1 cellular context compared by ENCODE assay signal in genomic region chr17:39653662-39654331, GRCh38.
TF ChIP-seq lines count a peak whose summit lies in the region.

No MANE protein-coding gene starts in this region.

TF ChIP-seq in HepG2, 621 proteins besides CTCF, POLR2A, EP300 and RAD21 (continued from another document and continues in another):
- TF ChIP-seq ZNF276 (CRISPR knock-in tag; IDR thresholded peaks at IDR 0.05; ENCODE audit: low read depth), result no peak
- no peak for TF ChIP-seq ZNF724P (CRISPR knock-in tag; IDR thresholded peaks at IDR 0.05; ENCODE audit: borderline replicate concordance)
- TF ChIP-seq, protein P1, sequence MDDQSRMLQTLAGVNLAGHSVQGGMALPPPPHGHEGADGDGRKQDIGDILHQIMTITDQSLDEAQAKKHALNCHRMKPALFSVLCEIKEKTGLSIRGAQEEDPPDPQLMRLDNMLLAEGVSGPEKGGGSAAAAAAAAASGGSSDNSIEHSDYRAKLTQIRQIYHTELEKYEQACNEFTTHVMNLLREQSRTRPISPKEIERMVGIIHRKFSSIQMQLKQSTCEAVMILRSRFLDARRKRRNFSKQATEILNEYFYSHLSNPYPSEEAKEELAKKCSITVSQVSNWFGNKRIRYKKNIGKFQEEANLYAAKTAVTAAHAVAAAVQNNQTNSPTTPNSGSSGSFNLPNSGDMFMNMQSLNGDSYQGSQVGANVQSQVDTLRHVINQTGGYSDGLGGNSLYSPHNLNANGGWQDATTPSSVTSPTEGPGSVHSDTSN (CRISPR knock-in tag; IDR thresholded peaks at IDR 0.05; ENCODE audit: borderline replicate concordance), result no peak
- no peak for TF ChIP-seq ZMAT5 (CRISPR knock-in tag; IDR thresholded peaks at IDR 0.05; ENCODE audit: borderline replicate concordance, low read depth)
- TF ChIP-seq PAX8 (CRISPR knock-in tag; IDR thresholded peaks at IDR 0.05; ENCODE audit: borderline replicate concordance), result no peak
- TF ChIP-seq, protein P2, sequence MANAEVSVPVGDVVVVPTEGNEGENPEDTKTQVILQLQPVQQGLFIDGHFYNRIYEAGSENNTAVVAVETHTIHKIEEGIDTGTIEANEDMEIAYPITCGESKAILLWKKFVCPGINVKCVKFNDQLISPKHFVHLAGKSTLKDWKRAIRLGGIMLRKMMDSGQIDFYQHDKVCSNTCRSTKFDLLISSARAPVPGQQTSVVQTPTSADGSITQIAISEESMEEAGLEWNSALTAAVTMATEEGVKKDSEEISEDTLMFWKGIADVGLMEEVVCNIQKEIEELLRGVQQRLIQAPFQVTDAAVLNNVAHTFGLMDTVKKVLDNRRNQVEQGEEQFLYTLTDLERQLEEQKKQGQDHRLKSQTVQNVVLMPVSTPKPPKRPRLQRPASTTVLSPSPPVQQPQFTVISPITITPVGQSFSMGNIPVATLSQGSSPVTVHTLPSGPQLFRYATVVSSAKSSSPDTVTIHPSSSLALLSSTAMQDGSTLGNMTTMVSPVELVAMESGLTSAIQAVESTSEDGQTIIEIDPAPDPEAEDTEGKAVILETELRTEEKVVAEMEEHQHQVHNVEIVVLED (CRISPR knock-in tag; IDR thresholded peaks at IDR 0.05; ENCODE audit: borderline replicate concordance), result no peak
- no peak for TF ChIP-seq SNAPC5 (CRISPR knock-in tag; IDR thresholded peaks at IDR 0.05; ENCODE audit: borderline replicate concordance)
- no peak for TF ChIP-seq MATR3 (CRISPR knock-in tag; IDR thresholded peaks at IDR 0.05)
- TF ChIP-seq, protein P3, sequence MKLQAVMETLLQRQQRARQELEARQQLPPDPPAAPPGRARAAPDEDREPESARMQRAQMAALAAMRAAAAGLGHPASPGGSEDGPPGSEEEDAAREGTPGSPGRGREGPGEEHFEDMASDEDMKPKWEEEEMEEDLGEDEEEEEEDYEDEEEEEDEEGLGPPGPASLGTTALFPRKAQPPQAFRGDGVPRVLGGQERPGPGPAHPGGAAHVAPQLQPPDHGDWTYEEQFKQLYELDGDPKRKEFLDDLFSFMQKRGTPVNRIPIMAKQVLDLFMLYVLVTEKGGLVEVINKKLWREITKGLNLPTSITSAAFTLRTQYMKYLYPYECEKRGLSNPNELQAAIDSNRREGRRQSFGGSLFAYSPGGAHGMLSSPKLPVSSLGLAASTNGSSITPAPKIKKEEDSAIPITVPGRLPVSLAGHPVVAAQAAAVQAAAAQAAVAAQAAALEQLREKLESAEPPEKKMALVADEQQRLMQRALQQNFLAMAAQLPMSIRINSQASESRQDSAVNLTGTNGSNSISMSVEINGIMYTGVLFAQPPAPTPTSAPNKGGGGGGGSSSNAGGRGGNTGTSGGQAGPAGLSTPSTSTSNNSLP (IDR thresholded peaks at IDR 0.05; ENCODE audit: low read depth, low read length), result no peak
- TF ChIP-seq ZNF331 (CRISPR knock-in tag; IDR thresholded peaks at IDR 0.05), result peak; percentile 59; the same call in 1 of the 2 replicates
- no peak for TF ChIP-seq HOXA5 (CRISPR knock-in tag; IDR thresholded peaks at IDR 0.05)
- TF ChIP-seq, protein P4, sequence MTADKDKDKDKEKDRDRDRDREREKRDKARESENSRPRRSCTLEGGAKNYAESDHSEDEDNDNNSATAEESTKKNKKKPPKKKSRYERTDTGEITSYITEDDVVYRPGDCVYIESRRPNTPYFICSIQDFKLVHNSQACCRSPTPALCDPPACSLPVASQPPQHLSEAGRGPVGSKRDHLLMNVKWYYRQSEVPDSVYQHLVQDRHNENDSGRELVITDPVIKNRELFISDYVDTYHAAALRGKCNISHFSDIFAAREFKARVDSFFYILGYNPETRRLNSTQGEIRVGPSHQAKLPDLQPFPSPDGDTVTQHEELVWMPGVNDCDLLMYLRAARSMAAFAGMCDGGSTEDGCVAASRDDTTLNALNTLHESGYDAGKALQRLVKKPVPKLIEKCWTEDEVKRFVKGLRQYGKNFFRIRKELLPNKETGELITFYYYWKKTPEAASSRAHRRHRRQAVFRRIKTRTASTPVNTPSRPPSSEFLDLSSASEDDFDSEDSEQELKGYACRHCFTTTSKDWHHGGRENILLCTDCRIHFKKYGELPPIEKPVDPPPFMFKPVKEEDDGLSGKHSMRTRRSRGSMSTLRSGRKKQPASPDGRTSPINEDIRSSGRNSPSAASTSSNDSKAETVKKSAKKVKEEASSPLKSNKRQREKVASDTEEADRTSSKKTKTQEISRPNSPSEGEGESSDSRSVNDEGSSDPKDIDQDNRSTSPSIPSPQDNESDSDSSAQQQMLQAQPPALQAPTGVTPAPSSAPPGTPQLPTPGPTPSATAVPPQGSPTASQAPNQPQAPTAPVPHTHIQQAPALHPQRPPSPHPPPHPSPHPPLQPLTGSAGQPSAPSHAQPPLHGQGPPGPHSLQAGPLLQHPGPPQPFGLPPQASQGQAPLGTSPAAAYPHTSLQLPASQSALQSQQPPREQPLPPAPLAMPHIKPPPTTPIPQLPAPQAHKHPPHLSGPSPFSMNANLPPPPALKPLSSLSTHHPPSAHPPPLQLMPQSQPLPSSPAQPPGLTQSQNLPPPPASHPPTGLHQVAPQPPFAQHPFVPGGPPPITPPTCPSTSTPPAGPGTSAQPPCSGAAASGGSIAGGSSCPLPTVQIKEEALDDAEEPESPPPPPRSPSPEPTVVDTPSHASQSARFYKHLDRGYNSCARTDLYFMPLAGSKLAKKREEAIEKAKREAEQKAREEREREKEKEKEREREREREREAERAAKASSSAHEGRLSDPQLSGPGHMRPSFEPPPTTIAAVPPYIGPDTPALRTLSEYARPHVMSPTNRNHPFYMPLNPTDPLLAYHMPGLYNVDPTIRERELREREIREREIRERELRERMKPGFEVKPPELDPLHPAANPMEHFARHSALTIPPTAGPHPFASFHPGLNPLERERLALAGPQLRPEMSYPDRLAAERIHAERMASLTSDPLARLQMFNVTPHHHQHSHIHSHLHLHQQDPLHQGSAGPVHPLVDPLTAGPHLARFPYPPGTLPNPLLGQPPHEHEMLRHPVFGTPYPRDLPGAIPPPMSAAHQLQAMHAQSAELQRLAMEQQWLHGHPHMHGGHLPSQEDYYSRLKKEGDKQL (CRISPR knock-in tag; IDR thresholded peaks at IDR 0.05; ENCODE audit: low read depth), result no peak
- no peak for TF ChIP-seq CERS6 (CRISPR knock-in tag; IDR thresholded peaks at IDR 0.05)
- TF ChIP-seq ATM (IDR thresholded peaks at IDR 0.05; ENCODE audit: borderline replicate concordance), result no peak
- no peak for TF ChIP-seq ZNF879 (CRISPR knock-in tag; IDR thresholded peaks at IDR 0.05)
- TF ChIP-seq NR2F2 (IDR thresholded peaks at IDR 0.05; ENCODE audit: borderline replicate concordance, low read depth), result peak; percentile 68
- no peak for TF ChIP-seq ZNF784 (CRISPR knock-in tag; IDR thresholded peaks at IDR 0.05; ENCODE audit: borderline replicate concordance)
- TF ChIP-seq ZNF883 (CRISPR knock-in tag; IDR thresholded peaks at IDR 0.05; ENCODE audit: not compliant biosample characterization), result no peak
- TF ChIP-seq ZHX2 (IDR thresholded peaks at IDR 0.05; ENCODE audit: low read depth), result no peak
- TF ChIP-seq ZHX2 (CRISPR knock-in tag; IDR thresholded peaks at IDR 0.05; ENCODE audit: borderline replicate concordance), result no peak
- TF ChIP-seq ZSCAN12 (CRISPR knock-in tag; IDR thresholded peaks at IDR 0.05), result no peak
- no peak for TF ChIP-seq JUNB (CRISPR knock-in tag; IDR thresholded peaks at IDR 0.05; ENCODE audit: borderline replicate concordance)
- peak; percentile 66; the same call in 1 of the 2 replicates for TF ChIP-seq TARDBP (CRISPR knock-in tag; IDR thresholded peaks at IDR 0.05)
- TF ChIP-seq RFX3 (CRISPR knock-in tag; IDR thresholded peaks at IDR 0.05), result no peak
- no peak for TF ChIP-seq FOSL1 (CRISPR knock-in tag; IDR thresholded peaks at IDR 0.05; ENCODE audit: borderline replicate concordance)
- peak; percentile 45; the same call in 1 of the 2 replicates for TF ChIP-seq ZNF333 (CRISPR knock-in tag; IDR thresholded peaks at IDR 0.05; ENCODE audit: borderline replicate concordance)
- TF ChIP-seq CREB1 (IDR thresholded peaks at IDR 0.05), result no peak
- no peak for TF ChIP-seq CREB1 (CRISPR knock-in tag; IDR thresholded peaks at IDR 0.05)
- no peak for TF ChIP-seq KDM3A (CRISPR knock-in tag; IDR thresholded peaks at IDR 0.05; ENCODE audit: low read depth)
- TF ChIP-seq ZKSCAN1 (IDR thresholded peaks at IDR 0.05; ENCODE audit: low read length), result no peak
- no peak for TF ChIP-seq ZBTB1 (CRISPR knock-in tag; IDR thresholded peaks at IDR 0.05; ENCODE audit: borderline replicate concordance)
- peak; percentile 62 for TF ChIP-seq CEBPG (CRISPR knock-in tag; IDR thresholded peaks at IDR 0.05)
- TF ChIP-seq SATB2 (CRISPR knock-in tag; IDR thresholded peaks at IDR 0.05), result no peak
- no peak for TF ChIP-seq SMARCE1 (IDR thresholded peaks at IDR 0.05; ENCODE audit: borderline replicate concordance)
- TF ChIP-seq ZFP90 (CRISPR knock-in tag; IDR thresholded peaks at IDR 0.05; ENCODE audit: borderline replicate concordance), result no peak
- no peak for TF ChIP-seq SNAI1 (CRISPR knock-in tag; IDR thresholded peaks at IDR 0.05; ENCODE audit: borderline replicate concordance)
- TF ChIP-seq TEAD2 (CRISPR knock-in tag; IDR thresholded peaks at IDR 0.05), result no peak
- no peak for TF ChIP-seq ZNF530 (CRISPR knock-in tag; IDR thresholded peaks at IDR 0.05; ENCODE audit: low read depth)
- 0 out of 2 replicates have a peak, but pooled peaks have one; percentile 26 for TF ChIP-seq ZKSCAN8 (CRISPR knock-in tag; IDR thresholded peaks at IDR 0.05; ENCODE audit: borderline replicate concordance)
- no peak for TF ChIP-seq NCOA5 (CRISPR knock-in tag; IDR thresholded peaks at IDR 0.05)
- no peak for TF ChIP-seq ZNF816 (CRISPR knock-in tag; IDR thresholded peaks at IDR 0.05; ENCODE audit: borderline replicate concordance)
- TF ChIP-seq CCDC6 (CRISPR knock-in tag; IDR thresholded peaks at IDR 0.05), result no peak
- no peak for TF ChIP-seq ZFP41 (CRISPR knock-in tag; IDR thresholded peaks at IDR 0.05; ENCODE audit: borderline replicate concordance)
- no peak for TF ChIP-seq BORCS8-MEF2B (CRISPR knock-in tag; IDR thresholded peaks at IDR 0.05)
- TF ChIP-seq ZNF501 (CRISPR knock-in tag; IDR thresholded peaks at IDR 0.05), result peak; percentile 41; the same call in 1 of the 2 replicates
- no peak for TF ChIP-seq KMT2A (CRISPR knock-in tag; IDR thresholded peaks at IDR 0.05)
